In the genomic region with DNA sequence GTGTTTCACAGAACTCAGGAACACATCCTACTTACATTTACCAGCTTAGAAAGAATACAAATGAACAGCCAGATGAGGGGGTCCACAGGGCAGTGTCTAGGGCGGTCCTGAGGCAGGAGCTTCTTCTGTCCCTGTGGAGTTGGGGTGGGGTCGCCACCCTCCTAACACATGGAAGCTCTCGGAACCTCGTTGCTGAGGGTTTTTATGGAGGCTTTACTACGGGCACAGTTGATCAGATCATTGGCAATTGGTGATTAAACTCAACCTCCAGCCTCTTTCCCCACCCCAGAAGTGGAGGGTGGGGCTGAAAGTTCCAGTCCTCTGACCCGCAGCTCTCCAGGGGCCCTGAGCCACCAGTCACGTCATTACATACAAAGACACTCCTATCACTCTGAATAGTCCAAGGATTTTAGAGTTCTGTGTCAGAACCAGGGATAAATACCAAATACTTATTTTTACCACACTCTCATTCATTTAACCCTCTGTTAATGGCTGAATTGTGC, we compare ENCODE assay signal across 14 cellular contexts.
"Had no signal": no experiment of that assay in that cellular context is flagged by ENCODE, and none has a peak within 500 bp of the region (broad histone marks: within the 10 kb centered on the region; RNA-seq: fewer than 3 reads in every experiment).

No MANE protein-coding gene starts in this region.

- H3K9me3 ChIP-seq: breast epithelium, left ventricle myocardium inferior, pancreas, transverse colon had no signal

- H3K27ac ChIP-seq: breast epithelium, hepatocyte, left ventricle myocardium inferior, pancreas, transverse colon had no signal

- H3K4me1 ChIP-seq: transverse colon had no signal

- H3K27me3 ChIP-seq: breast epithelium, hepatocyte, pancreas, transverse colon had no signal

- H2AFZ ChIP-seq: hepatocyte had no signal

- H3K36me3 ChIP-seq: breast epithelium, left ventricle myocardium inferior, pancreas, transverse colon had no signal

- DNase-seq: activated CD4-positive, alpha-beta T cell treated with anti-CD3 and anti-CD28 coated beads, Interleukin-2, amount 50 U/mL, for 4 hours; activated CD4-positive, CD25-positive, alpha-beta regulatory T cell treated with anti-CD3 and anti-CD28 coated beads, Interleukin-2, amount 50 U/mL, for 72 hours; activated naive CD4-positive, alpha-beta T cell treated with anti-CD3 and anti-CD28 coated beads for 36 hours; activated naive CD8-positive, alpha-beta T cell treated with anti-CD3 and anti-CD28 coated beads, Interleukin-2, amount 50 U/mL, for 24 hours; cerebellar nuclear complex; dermis blood vessel endothelial cell; effector memory CD8-positive, alpha-beta T cell; left ventricle myocardium inferior; mesendoderm; pancreas; T-helper 1 cell; transverse colon had no signal

- H3K4me3 ChIP-seq: breast epithelium, hepatocyte, left ventricle myocardium inferior, pancreas, transverse colon had no signal

- H3K4me2 ChIP-seq: hepatocyte had no signal

- H3K79me2 ChIP-seq: hepatocyte had no signal
